In the genomic region with DNA sequence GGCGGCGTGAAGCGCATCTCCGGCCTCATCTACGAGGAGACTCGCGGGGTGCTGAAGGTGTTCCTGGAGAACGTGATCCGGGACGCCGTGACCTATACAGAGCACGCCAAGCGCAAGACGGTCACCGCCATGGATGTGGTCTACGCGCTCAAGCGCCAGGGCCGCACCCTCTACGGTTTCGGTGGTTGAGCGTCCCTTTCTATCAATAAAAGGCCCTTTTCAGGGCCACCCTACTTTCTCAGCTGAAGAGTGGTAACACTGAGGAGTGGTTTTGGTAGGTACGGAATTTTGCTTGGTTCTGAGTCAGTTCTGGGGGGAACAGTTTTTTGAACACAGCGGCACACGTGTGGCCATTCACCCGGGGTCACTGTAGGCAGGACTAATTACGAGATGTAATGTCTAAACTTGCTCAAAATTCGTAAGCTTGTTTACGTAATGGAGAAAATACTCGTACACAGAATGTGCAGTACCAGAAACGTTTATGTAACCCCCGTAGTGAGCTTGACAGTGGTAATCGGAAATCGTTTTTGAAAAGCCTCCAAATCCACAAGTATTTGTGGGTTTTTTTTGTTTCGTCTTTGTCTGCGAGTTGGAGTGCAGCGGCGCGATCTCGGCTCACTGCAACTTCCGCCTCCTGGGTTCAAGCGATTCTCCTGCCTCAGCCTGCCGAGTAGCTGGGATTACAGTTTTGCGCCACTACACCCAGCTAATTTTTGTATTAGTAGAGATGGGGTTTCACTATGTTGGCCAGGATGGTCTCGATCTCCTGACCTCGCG, we compare ENCODE assay signal across 8 cellular contexts.
DNase-seq lines count a peak whose midpoint lies in the region; ATAC-seq and TF ChIP-seq lines count a peak whose summit lies in the region.
"Not testable (repeated sequence)": the region's sequence is repeated elsewhere in the genome, so short reads cannot be mapped to it uniquely, and the experiment has no call there.

No MANE protein-coding gene starts in this region.

- H3K4me1 Mint-ChIP-seq in activated naive CD8-positive, alpha-beta T cell treated with anti-CD3 and anti-CD28 coated beads, Interleukin-2, amount 10 ng/mL, durations not matched to agents 7 days and 5 days, result peaks cover 37% of the 10 kb centered on the region
- H3K4me1 Mint-ChIP-seq in neural progenitor cell, result peaks cover 27% of the 10 kb centered on the region

- peaks cover 47% of the 10 kb centered on the region for H3F3A ChIP-seq in neural progenitor cell (ENCODE audit: low read depth)

- H3K36me3 Mint-ChIP-seq in activated naive CD8-positive, alpha-beta T cell treated with anti-CD3 and anti-CD28 coated beads, Interleukin-2, amount 10 ng/mL, durations not matched to agents 7 days and 5 days; neural progenitor cell: not testable (repeated sequence)

- not testable (repeated sequence) for H3K36me3 ChIP-seq in neural progenitor cell, uterus

- not testable (repeated sequence) for H2AFZ ChIP-seq in neural progenitor cell (replicated peaks)

- not testable (repeated sequence) for H3K27me3 Mint-ChIP-seq in activated naive CD8-positive, alpha-beta T cell treated with anti-CD3 and anti-CD28 coated beads, Interleukin-2, amount 10 ng/mL, durations not matched to agents 7 days and 5 days
- H3K27me3 Mint-ChIP-seq in neural progenitor cell (ENCODE audit: insufficient read depth, low read depth), result peaks cover 15% of the 10 kb centered on the region

- peak overlapping the region; percentile 90 for H3K4me3 Mint-ChIP-seq in activated naive CD8-positive, alpha-beta T cell treated with anti-CD3 and anti-CD28 coated beads, Interleukin-2, amount 10 ng/mL, durations not matched to agents 7 days and 5 days
- H3K4me3 Mint-ChIP-seq in neural progenitor cell, result peak overlapping the region; percentile 98

- POLR2A ChIA-PET in activated naive CD8-positive, alpha-beta T cell treated with anti-CD3 and anti-CD28 coated beads, Interleukin-2, amount 10 ng/mL, durations not matched to agents 7 days and 5 days (lab: Charles Lee), result interaction anchor here (0.6 to 9.2 kb wide), 27 partner anchors 10 to 1804 kb away, joined by 3 to 592 read pairs (median 6); a partner anchor contains a TSS

- H3K9ac ChIP-seq in neural progenitor cell, result peak overlapping the region; percentile 84

- peak overlapping the region; percentile 99 for H3K27ac Mint-ChIP-seq in activated naive CD8-positive, alpha-beta T cell treated with anti-CD3 and anti-CD28 coated beads, Interleukin-2, amount 10 ng/mL, durations not matched to agents 7 days and 5 days
- H3K27ac Mint-ChIP-seq in neural progenitor cell, result peak overlapping the region; percentile 84

- in situ Hi-C loops in SK-MEL-5 (cut with HindIII; ENCODE audit: low pct_unique_long_range_greater_than_20kb, low sequenced_read_pairs), result not testable (repeated sequence)

- not testable (repeated sequence) for H3K9me3 Mint-ChIP-seq in activated naive CD8-positive, alpha-beta T cell treated with anti-CD3 and anti-CD28 coated beads, Interleukin-2, amount 10 ng/mL, durations not matched to agents 7 days and 5 days; neural progenitor cell

- peaks cover 23% of the 10 kb centered on the region for H3K79me2 ChIP-seq in neural progenitor cell (ENCODE audit: low read depth)

- H3K27ac ChIP-seq in neural progenitor cell (peak overlapping the region; percentile 82), uterus (peak overlapping the region; percentile 40 to 80)

- peak; percentile 76 for ATAC-seq in GM18502 (IDR thresholded peaks at IDR 0.05; ENCODE audit: poor library complexity, unreplicated experiment)
- peak; percentile 61 for ATAC-seq in HG02623 (IDR thresholded peaks at IDR 0.05; ENCODE audit: unreplicated experiment)
- peak; percentile 75 for ATAC-seq in activated naive CD8-positive, alpha-beta T cell treated with anti-CD3 and anti-CD28 coated beads, Interleukin-2, amount 10 ng/mL, durations not matched to agents 7 days and 5 days (ENCODE audit: low read depth)

- H3K4me3 ChIP-seq in neural progenitor cell (peak overlapping the region; percentile 94), uterus (peak overlapping the region; percentile 24 to 44)

- not testable (repeated sequence) for TF ChIP-seq POLR2A in uterus (IDR thresholded peaks at IDR 0.05)

- H3K9me3 ChIP-seq in neural progenitor cell (ENCODE audit: low read depth); uterus: not testable (repeated sequence)

- H3K4me1 ChIP-seq in neural progenitor cell, uterus: not testable (repeated sequence)

- H3K27me3 ChIP-seq in neural progenitor cell, result not testable (repeated sequence)
- peaks cover 3 to 24% of the 10 kb centered on the region in 2 donors for H3K27me3 ChIP-seq in uterus

- DNase-seq in LHCN-M2 (ENCODE audit: low read depth) (peak; percentile 70), SK-MEL-5 (ENCODE audit: low read depth, low spot score) (peak; percentile 45), glomerular visceral epithelial cell (ENCODE audit: extremely low spot score) (peak; percentile 62), neural progenitor cell (ENCODE audit: low spot score) (peak; percentile 34)
- peak; percentile 56 for DNase-seq in activated naive CD8-positive, alpha-beta T cell treated with anti-CD3 and anti-CD28 coated beads, Interleukin-2, amount 10 ng/mL, durations not matched to agents 7 days and 5 days
- DNase-seq in uterus, result not testable (repeated sequence)

- H4K20me1 ChIP-seq in neural progenitor cell (ENCODE audit: low read depth), result peaks cover 14% of the 10 kb centered on the region

- H3K4me2 ChIP-seq in neural progenitor cell, result peak overlapping the region; percentile 95

- not testable (repeated sequence) for TF ChIP-seq CTCF in neural progenitor cell (IDR thresholded peaks at IDR 0.05); uterus (IDR thresholded peaks at IDR 0.05)

- intact Hi-C loops in uterus (cut with DNase I; ENCODE audit: low total_unique reads), result not testable (repeated sequence)
